In genomic region chr17:4463818-4464501, GRCh38 we compare ENCODE assay signal across 28 cellular contexts. TPM values are rescaled to one million over a fixed set of nuclear protein-coding genes. Genes with fewer than 3 reads are reported as not detected.
DNase-seq lines count a peak whose midpoint lies in the region; ATAC-seq, FAIRE-seq and TF ChIP-seq lines count a peak whose summit lies in the region.
"Had no signal": no experiment of that assay in that cellular context is flagged by ENCODE, and none has a peak within 500 bp of the region (broad histone marks: within the 10 kb centered on the region; RNA-seq: fewer than 3 reads in every experiment).

No MANE protein-coding gene starts in this region.

- H3K27me3 ChIP-seq in H1 (replicated peaks in 1 of 4; ENCODE audit: control insufficient read depth in 3 of 4, extremely low read depth in 1 of 4, insufficient read depth in 3 of 4, low read length in 3 of 4) (no peaks in the 10 kb centered on the region), osteoblast (ENCODE audit: insufficient read depth, low read length) (no peaks in the 10 kb centered on the region)
- H3K27me3 ChIP-seq: pancreas, right lobe of liver had no signal

- H2BK12ac ChIP-seq in H1 (ENCODE audit: low read depth, low read length), result no peak overlapping the region

- ATAC-seq in GM21515 (IDR thresholded peaks at IDR 0.05; ENCODE audit: unreplicated experiment), result no peak
- no peak for ATAC-seq in GM21360 (IDR thresholded peaks at IDR 0.05; ENCODE audit: unreplicated experiment)
- ATAC-seq in GM21825 (IDR thresholded peaks at IDR 0.05; ENCODE audit: unreplicated experiment), result no peak
- ATAC-seq: K562; natural killer cell treated with Interleukin-12 subunit alpha and Interleukin-12 subunit beta and Interleukin-15 and Interleukin-18, amount 100 ng/mL, for 72 hours; pancreas; right lobe of liver; SK-N-SH treated with all-trans-retinoic acid at 6 μM for 48 hours; stimulated activated naive B cell treated with anti-CD40 and anti-IgM and Interleukin-4, amounts not matched to agents 10 μg/mL and 1 μg/mL and 100 μg/mL, for 72 hours had no signal

- H3K4me3 ChIP-seq in H1 (ENCODE audit: extremely low read depth in 1 of 4, insufficient read depth in 2 of 4, low read depth in 3 of 4, low read length in 4 of 4) (no peak overlapping the region), osteoblast (ENCODE audit: insufficient read depth, low read length) (no peak overlapping the region)
- H3K4me3 ChIP-seq: K562, pancreas, right lobe of liver had no signal

- H2BK20ac ChIP-seq in H1 (ENCODE audit: low read length), result 0 out of 2 replicates have a peak overlapping the region, but pooled peaks have one; percentile 86

- no peak overlapping the region for H3K23ac ChIP-seq in H1 (ENCODE audit: insufficient read length)

- H3K23me2 ChIP-seq in H1 (ENCODE audit: low read depth, low read length), result peaks cover 6% of the 10 kb centered on the region; the same call in 1 of the 2 replicates

- CTCF ChIA-PET in H1 (lab: Charles Lee; ENCODE audit: partially characterized antibody), result interaction anchor here (0.5 to 1.0 kb wide), 2 partner anchors 43 to 224 kb away, joined by 3 to 4 read pairs; no protein-coding TSS in a partner anchor

- TF ChIP-seq EP300 in H1 (IDR thresholded peaks at IDR 0.05; ENCODE audit: borderline replicate concordance in 1 of 2, low read depth in 2 of 2, low read length in 2 of 2), result no peak

- H3K36me3 ChIP-seq in H1 (ENCODE audit: control insufficient read depth in 2 of 4, insufficient read depth in 4 of 4, low read length in 3 of 4) (no peaks in the 10 kb centered on the region), osteoblast (ENCODE audit: insufficient read depth, low read length) (no peaks in the 10 kb centered on the region)
- H3K36me3 ChIP-seq: pancreas, right lobe of liver, WERI-Rb-1 had no signal

- H3K4me1 ChIP-seq in H1 (replicated peaks in 1 of 4; ENCODE audit: control insufficient read depth in 3 of 4, insufficient read depth in 4 of 4, low read length in 3 of 4) (no peaks in the 10 kb centered on the region), osteoblast (ENCODE audit: insufficient read depth, low read length) (no peaks in the 10 kb centered on the region)
- H3K4me1 ChIP-seq: pancreas, right lobe of liver had no signal

- H3K79me2 ChIP-seq in H1 (ENCODE audit: control insufficient read depth in 1 of 2, insufficient read depth in 2 of 2, low read length in 2 of 2), result no peaks in the 10 kb centered on the region
- H3K79me2 ChIP-seq in osteoblast (ENCODE audit: insufficient read depth, low read length), result no peaks in the 10 kb centered on the region

- no peak overlapping the region for H4K5ac ChIP-seq in H1 (ENCODE audit: insufficient read length, low read depth, low read length)

- H3K27ac ChIP-seq in H1 (ENCODE audit: low read depth, low read length), result no peak overlapping the region
- no peak overlapping the region for H3K27ac ChIP-seq in osteoblast (ENCODE audit: low read depth, low read length)
- H3K27ac ChIP-seq: epithelial cell of prostate, pancreas, right lobe of liver, WERI-Rb-1 had no signal

- TF ChIP-seq CTCF in H1 (IDR thresholded peaks at IDR 0.05; ENCODE audit: control extremely low read depth in 1 of 3, insufficient read depth in 1 of 3, low read depth in 1 of 3, low read length in 3 of 3) (no peak), osteoblast (IDR thresholded peaks at IDR 0.05; ENCODE audit: extremely low read depth, low read depth, low read length) (no peak)

- no peak overlapping the region for H2BK120ac ChIP-seq in H1 (replicated peaks; ENCODE audit: low read depth, low read length)

- H3K9me3 ChIP-seq in H1 (ENCODE audit: insufficient read depth in 2 of 2, low read depth in 1 of 2, low read length in 1 of 2) (no peaks in the 10 kb centered on the region), osteoblast (ENCODE audit: low read depth, low read length) (peaks cover 3% of the 10 kb centered on the region)
- H3K9me3 ChIP-seq: pancreas, right lobe of liver had no signal

- no peak overlapping the region for H3K4ac ChIP-seq in H1 (replicated peaks; ENCODE audit: insufficient read length, low read depth, low read length)

- H2AFZ ChIP-seq in H1 (ENCODE audit: low read length) (no peak overlapping the region), osteoblast (ENCODE audit: low read length) (no peak overlapping the region)

- no peak overlapping the region for H2BK5ac ChIP-seq in H1 (ENCODE audit: low read depth, low read length)

- 89% methylated on average over 10 of the region's 10 CpGs; no CpG with 5 or more reads in 1 of the 2 experiments for WGBS in H1 (ENCODE audit: extremely low coverage in 1 of 2, insufficient coverage in 1 of 2, insufficient read length in 1 of 2, insufficient replicate concordance in 2 of 2, low coverage in 1 of 2, low lambda C conversion rate in 2 of 2, missing lambda C conversion rate in 1 of 2), 2 experiments

- H3K56ac ChIP-seq in H1 (replicated peaks; ENCODE audit: insufficient read length, low read depth, low read length), result no peak overlapping the region

- FAIRE-seq in HTR-8/SVneo (lab: Jason Lieb, UNC), result peak; percentile 23
- no peak for FAIRE-seq in H1 (lab: Jason Lieb, UNC)
- FAIRE-seq: K562, pancreas had no signal

- TF ChIP-seq RAD21 in H1 (IDR thresholded peaks at IDR 0.05 in 1 of 2, conservative IDR thresholded peaks at IDR 0.05 in 1 of 2; ENCODE audit: low read depth in 2 of 2, low read length in 2 of 2), result no peak

- H3K4me2 ChIP-seq in H1 (ENCODE audit: insufficient read depth in 1 of 2, low read depth in 2 of 2, low read length in 2 of 2), result no peak overlapping the region
- H3K4me2 ChIP-seq in osteoblast (ENCODE audit: insufficient read depth, low read length), result no peak overlapping the region

- H3K14ac ChIP-seq in H1 (ENCODE audit: insufficient read length), result no peak overlapping the region

- no peak overlapping the region for H2AK5ac ChIP-seq in H1 (ENCODE audit: low read depth, low read length)

- H3K18ac ChIP-seq in H1 (ENCODE audit: extremely low read depth, low read length), result no peak overlapping the region

- no peak overlapping the region for H4K8ac ChIP-seq in H1 (ENCODE audit: extremely low read depth, insufficient read depth, low read length)

- no peak for TF ChIP-seq POLR2A in H1 (IDR thresholded peaks at IDR 0.05; ENCODE audit: control extremely low read depth in 1 of 2, low read depth in 2 of 2, low read length in 2 of 2)

- POLR2A ChIA-PET in H1 (lab: Charles Lee; ENCODE audit: partially characterized antibody), result no interaction called here

- DNase-seq in HTR-8/SVneo (ENCODE audit: insufficient read length, low spot score) (no peak), NCI-H69 (lab: John Stamatoyannopoulos, UW) (peak; percentile 18), H1 (ENCODE audit: low read depth in 1 of 2, low spot score in 2 of 2) (no peak), osteoblast (ENCODE audit: insufficient read length, low spot score, missing footprints) (peak; percentile 35), COR-L47 (lab: John Stamatoyannopoulos, UW) (no peak)
- DNase-seq: activated CD4-positive, alpha-beta T cell treated with anti-CD3 and anti-CD28 coated beads, Interleukin-2, amount 10 ng/mL, durations not matched to agents 24 days and 14 days; activated naive CD4-positive, alpha-beta T cell treated with anti-CD3 and anti-CD28 coated beads for 36 hours; Calu3; central memory CD4-positive, alpha-beta T cell; immature natural killer cell; midbrain; MM.1S; NCI-H1694 treated with DMSO at 0.1 percent for 48 hours; NCI-H2171; NCI-H774; right lobe of liver; stimulated activated CD4-positive, alpha-beta T cell treated with anti-CD3 and anti-CD28 coated beads, Interleukin-12 subunit alpha, Interleukin-12 subunit beta, amount 100 ng/mL, for 4 hours; stimulated activated CD4-positive, alpha-beta T cell treated with anti-CD3 and anti-CD28 coated beads, Interleukin-4, amount 100 ng/mL, for 24 hours; stimulated activated naive B cell treated with anti-CD40 and anti-IgM and Interleukin-4, amounts not matched to agents 10 μg/mL and 1 μg/mL and 100 μg/mL, for 72 hours; WERI-Rb-1 had no signal

- H2BK15ac ChIP-seq in H1 (ENCODE audit: low read length), result no peak overlapping the region

- no peak overlapping the region for H3K9ac ChIP-seq in H1 (replicated peaks in 1 of 4; ENCODE audit: extremely low read depth in 1 of 4, low read depth in 3 of 4, low read length in 3 of 4)

- H3K79me1 ChIP-seq in H1 (ENCODE audit: low read depth, low read length), result no peaks in the 10 kb centered on the region

- H4K20me1 ChIP-seq in H1 (replicated peaks in 1 of 2; ENCODE audit: control insufficient read depth in 1 of 2, insufficient read depth in 2 of 2, low read length in 2 of 2) (peaks cover 0 to 2% of the 10 kb centered on the region in 2 experiments), osteoblast (ENCODE audit: insufficient read depth, low read length) (no peaks in the 10 kb centered on the region)

- H4K91ac ChIP-seq in H1 (replicated peaks; ENCODE audit: insufficient read length, low read length), result no peak overlapping the region

TF ChIP-seq in H1, 55 proteins besides CTCF, POLR2A, EP300 and RAD21 (continues in another document):
- no peak for TF ChIP-seq RBBP5 (IDR thresholded peaks at IDR 0.05; ENCODE audit: borderline replicate concordance, low read depth, low read length)
- no peak for TF ChIP-seq RNF2 (IDR thresholded peaks at IDR 0.05; ENCODE audit: borderline replicate concordance, low read depth, low read length, missing control alignments, poor library complexity, severe bottlenecking)
- TF ChIP-seq POU5F1 (IDR thresholded peaks at IDR 0.05; ENCODE audit: low read depth, low read length), result no peak
- no peak for TF ChIP-seq SP4 (IDR thresholded peaks at IDR 0.05; ENCODE audit: low read length)

RNA-seq across cellular contexts. Expression of gene SPNS3, which starts 30.2 kb away (rescaled TPM):
- total RNA-seq in H1 (2021; fragmentation: NEBNext Ultra II Directional; extraction: Animal tissue kit (Norgen Biotek cat#: 25700)), result not detected in 2 replicates
- 0.08 TPM in 1 of 2 replicates, not detected in the other for polyA plus RNA-seq in H1 (2011; rRNA removed)
- polyA plus RNA-seq in H1 (2011; cell fraction: cytosol; rRNA removed), result 0.04 TPM
- not detected for polyA plus RNA-seq in H1 (2011; cell fraction: nucleus; rRNA removed)
- not detected in 4 replicates for polyA plus RNA-seq in H1 (2012, experiment 1 of 2)
- not detected for polyA plus RNA-seq in H1 (2012, experiment 2 of 2)
- polyA plus RNA-seq in H1 (2013, experiment 1 of 2), result 0.06 TPM
- polyA plus RNA-seq in H1 (2013, experiment 2 of 2), result 0.02 TPM
- not detected in 2 replicates for polyA minus RNA-seq in H1 (2011; rRNA and poly(A)+ RNA removed)
- polyA minus RNA-seq in H1 (2011; cell fraction: cytosol; rRNA and poly(A)+ RNA removed), result not detected
- polyA minus RNA-seq in H1 (2011; cell fraction: nucleus; rRNA and poly(A)+ RNA removed), result not detected
- not detected in 2 replicates for total RNA-seq in osteoblast
- total RNA-seq: K562, right lobe of liver had no signal
- polyA plus RNA-seq: K562 had no signal

RNA-seq across cellular contexts. Expression of gene SPNS2, which starts 34.7 kb away (rescaled TPM):
- total RNA-seq in H1 (2021; fragmentation: NEBNext Ultra II Directional; extraction: Animal tissue kit (Norgen Biotek cat#: 25700)), result 0.98 and 1.5 TPM in 2 replicates
- polyA plus RNA-seq in H1 (2011; rRNA removed), result 1.2 and 1.9 TPM in 2 replicates
- polyA plus RNA-seq in H1 (2011; cell fraction: cytosol; rRNA removed), result 1.5 TPM
- 2.6 TPM for polyA plus RNA-seq in H1 (2011; cell fraction: nucleus; rRNA removed)
- polyA plus RNA-seq in H1 (2012, experiment 1 of 2), result 0.51 to 1.6 TPM (median 1.4 TPM) in 4 replicates
- polyA plus RNA-seq in H1 (2012, experiment 2 of 2), result 1.4 TPM
- polyA plus RNA-seq in H1 (2013, experiment 1 of 2), result 0.77 TPM
- polyA plus RNA-seq in H1 (2013, experiment 2 of 2), result 0.83 TPM
- 0.35 and 1.6 TPM in 2 replicates for polyA minus RNA-seq in H1 (2011; rRNA and poly(A)+ RNA removed)
- 0.59 TPM for polyA minus RNA-seq in H1 (2011; cell fraction: cytosol; rRNA and poly(A)+ RNA removed)
- polyA minus RNA-seq in H1 (2011; cell fraction: nucleus; rRNA and poly(A)+ RNA removed), result 1.5 TPM
- total RNA-seq in osteoblast, result under 0.01 TPM in 2 replicates
- total RNA-seq: K562; natural killer cell treated with Interleukin-12 subunit alpha and Interleukin-12 subunit beta and Interleukin-15 and Interleukin-18, amount 100 ng/mL, for 72 hours had no signal

Comparison
In these comparisons a context has a peak if more than half of its experiments do, and no peak if none do; other contexts are left out.
1. DNase-seq: peak in NCI-H69 (single experiment) and osteoblast (single experiment); none in HTR-8/SVneo (single experiment), H1 (0 of 2) and COR-L47 (single experiment).